ENCODE assay signal across 7 cellular contexts in the genomic region with DNA sequence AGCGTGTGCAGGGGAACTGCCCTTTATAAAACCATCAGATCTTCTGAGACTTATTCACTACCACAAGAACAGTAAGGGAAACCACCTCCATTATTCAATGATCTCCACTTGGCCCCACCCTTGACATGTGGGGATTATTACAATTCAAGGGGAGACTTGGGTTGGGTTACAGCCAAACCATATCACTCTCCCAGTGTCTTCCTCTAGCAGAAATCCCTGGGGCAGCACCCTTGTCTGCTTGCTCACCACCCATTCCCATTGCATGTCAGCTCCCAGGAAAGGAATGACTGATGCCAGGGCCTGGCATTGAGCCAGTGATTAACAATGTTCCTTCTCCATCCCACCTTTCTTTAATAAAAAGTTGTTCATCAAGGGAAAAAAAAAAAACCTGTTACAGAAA.
"Had no signal": no experiment of that assay in that cellular context is flagged by ENCODE, and none has a peak within 500 bp of the region (broad histone marks: within the 10 kb centered on the region; RNA-seq: fewer than 3 reads in every experiment).

No MANE protein-coding gene starts in this region.

- H3K4me3 ChIP-seq: GM12878 had no signal

- ATAC-seq: GM12878 had no signal

- FAIRE-seq: G401.6, GM12878, GM12891, GM12892, GM18507, GM19239 had no signal

- DNase-seq: GDM1 had no signal
